In genomic region chr6:26268659-26269402, GRCh38 we compare ENCODE assay signal across 10 cellular contexts.
DNase-seq lines count a peak whose midpoint lies in the region; ATAC-seq and TF ChIP-seq lines count a peak whose summit lies in the region.
"Had no signal": no experiment of that assay in that cellular context is flagged by ENCODE, and none has a peak within 500 bp of the region (broad histone marks: within the 10 kb centered on the region; RNA-seq: fewer than 3 reads in every experiment).

No MANE protein-coding gene starts in this region.

- H3K27ac ChIP-seq in GM23338 (ENCODE audit: low read depth), result peak overlapping the region; percentile 94; the same call in 1 of the 2 replicates
- peak overlapping the region in 1 of 4 donors; percentile 36 for H3K27ac ChIP-seq in Peyer's patch
- H3K27ac ChIP-seq in upper lobe of left lung, result no peak overlapping the region

- peaks cover 6% of the 10 kb centered on the region for H3K36me3 Mint-ChIP-seq in GM23338 (ENCODE audit: low read depth)

- H3K4me1 ChIP-seq in GM23338 (ENCODE audit: insufficient read depth) (peaks cover 8% of the 10 kb centered on the region), Peyer's patch (peaks cover 0 to 22% (median 0%) of the 10 kb centered on the region in 4 donors), upper lobe of left lung (peaks cover 3 to 25% (median 13%) of the 10 kb centered on the region in 4 donors)

- DNase-seq in A172 (ENCODE audit: low spot score) (peak; percentile 35), GM23338 (ENCODE audit: low spot score) (peak; percentile 96), Peyer's patch (peak in 2 of 3 donors; percentile 59 to 82), erythroblast (lab: John Stamatoyannopoulos, UW) (peak; percentile 79 to 81), UCSD-AML1 (lab: John Stamatoyannopoulos, UW; ENCODE audit: unreplicated experiment) (no peak), upper lobe of left lung (no peak)
- DNase-seq: head of caudate nucleus, NCI-H187 treated with DMSO at 0.1 percent for 48 hours had no signal

- H3K4me2 ChIP-seq in GM23338, result peak overlapping the region; percentile 81

- no peak for TF ChIP-seq POLR2A in Peyer's patch (IDR thresholded peaks at IDR 0.05)
- TF ChIP-seq POLR2A in erythroblast (IDR thresholded peaks at IDR 0.05; ENCODE audit: low read length), result no peak
- no peak for TF ChIP-seq POLR2A in upper lobe of left lung (IDR thresholded peaks at IDR 0.05)

- 89 to 90% methylated on average over 17 to 19 of the region's 19 CpGs for WGBS in upper lobe of left lung, 2 donors

- H3K9me2 ChIP-seq in GM23338 (ENCODE audit: insufficient read depth), result no peaks in the 10 kb centered on the region

- no peak for TF ChIP-seq EP300 in upper lobe of left lung (IDR thresholded peaks at IDR 0.05)

- H3K27ac Mint-ChIP-seq in GM23338, result peak overlapping the region; percentile 82

- no peak overlapping the region for H3K4me3 Mint-ChIP-seq in GM23338

- H2AFZ ChIP-seq in GM23338, result no peak overlapping the region

- H3K4me3 ChIP-seq in GM23338 (peak overlapping the region; percentile 76), Peyer's patch (no peak overlapping the region), upper lobe of left lung (no peak overlapping the region)

- H3K27me3 Mint-ChIP-seq in GM23338 (ENCODE audit: insufficient read depth, low read depth, poor library complexity), result peaks cover 26% of the 10 kb centered on the region

- H3K4me1 Mint-ChIP-seq in GM23338, result peaks cover 28% of the 10 kb centered on the region

- peak; percentile 42 for ATAC-seq in GM23338
- no peak for ATAC-seq in HG03025 (IDR thresholded peaks at IDR 0.05; ENCODE audit: low FRiP score, unreplicated experiment)
- ATAC-seq in HG02870 (IDR thresholded peaks at IDR 0.05; ENCODE audit: unreplicated experiment), result no peak
- no peak for ATAC-seq in upper lobe of left lung (ENCODE audit: low FRiP score in 2 of 2)

- H4K20me1 ChIP-seq in GM23338 (replicated peaks; ENCODE audit: insufficient read depth), result no peaks in the 10 kb centered on the region

- H3K27me3 ChIP-seq in GM23338 (ENCODE audit: insufficient read depth) (no peaks in the 10 kb centered on the region), Peyer's patch (no peaks in the 10 kb centered on the region), upper lobe of left lung (peaks cover 0 to 4% (median 0%) of the 10 kb centered on the region in 4 donors)

- H3K36me3 ChIP-seq in GM23338 (ENCODE audit: insufficient read depth) (no peaks in the 10 kb centered on the region), Peyer's patch (no peaks in the 10 kb centered on the region), upper lobe of left lung (no peaks in the 10 kb centered on the region)

- TF ChIP-seq CTCF in GM23338 (conservative IDR thresholded peaks at IDR 0.05; ENCODE audit: low read depth in 2 of 2) (no peak), Peyer's patch (IDR thresholded peaks at IDR 0.05) (no peak), upper lobe of left lung (IDR thresholded peaks at IDR 0.05) (no peak)

- H3K9me3 ChIP-seq in Peyer's patch (no peaks in the 10 kb centered on the region), upper lobe of left lung (no peaks in the 10 kb centered on the region)

- H3K79me2 ChIP-seq in GM23338 (replicated peaks; ENCODE audit: insufficient read depth), result peaks cover 19% of the 10 kb centered on the region

- H3K9me3 Mint-ChIP-seq in GM23338, result peaks cover 6% of the 10 kb centered on the region; the same call in 2 of the 3 replicates

- 0 out of 2 replicates have a peak, but pooled peaks cover 7% of the 10 kb centered on the region for H3F3A ChIP-seq in GM23338 (replicated peaks; ENCODE audit: low read depth)

TF ChIP-seq in GM23338, 12 proteins besides CTCF, POLR2A, EP300 and RAD21:
- TF ChIP-seq EZH2phosphoT487 (IDR thresholded peaks at IDR 0.05; ENCODE audit: unreplicated experiment) (no peak), POLR2AphosphoS5 (IDR thresholded peaks at IDR 0.05; ENCODE audit: low read depth) (peak; percentile 29), ZNF331 (CRISPR knock-in tag; IDR thresholded peaks at IDR 0.05; ENCODE audit: low read depth) (no peak), STAT1 (IDR thresholded peaks at IDR 0.05; ENCODE audit: unreplicated experiment) (no peak), CREB1 (CRISPR knock-in tag; IDR thresholded peaks at IDR 0.05; ENCODE audit: low read depth) (no peak), NANOG (IDR thresholded peaks at IDR 0.05; ENCODE audit: borderline replicate concordance) (0 out of 2 replicates have a peak, but pooled peaks have one; percentile 17)

Comparison
In these comparisons a context has a peak if more than half of its experiments do, and no peak if none do; other contexts are left out.
1. DNase-seq: peak in A172 (single experiment), GM23338 (single experiment), Peyer's patch (2 of 3) and erythroblast (2 of 2); none in UCSD-AML1 (single experiment) and upper lobe of left lung (0 of 2).